10 cellular contexts compared by ENCODE assay signal in genomic region chr4:82899339-82899738, GRCh38. TPM values are rescaled to one million over a fixed set of nuclear protein-coding genes. Genes with fewer than 3 reads are reported as not detected.
DNase-seq lines count a peak whose midpoint lies in the region; ATAC-seq and TF ChIP-seq lines count a peak whose summit lies in the region.
"Had no signal": no experiment of that assay in that cellular context is flagged by ENCODE, and none has a peak within 500 bp of the region (broad histone marks: within the 10 kb centered on the region; RNA-seq: fewer than 3 reads in every experiment).

No MANE protein-coding gene starts in this region.

- in situ Hi-C loops in ACHN (cut with HindIII; ENCODE audit: low pct_ligation_motif_present, low pct_unique_long_range_greater_than_20kb, low sequenced_read_pairs), result no loop called here

- H3K4me2 ChIP-seq in SU-DHL-6 (ENCODE audit: low read depth, low read length, poor library complexity, severe bottlenecking), result peak overlapping the region; percentile 81

- H3K9ac ChIP-seq in SU-DHL-6 (ENCODE audit: low read length), result peak overlapping the region; percentile 95
- H3K9ac ChIP-seq in stomach smooth muscle (ENCODE audit: low read length in 2 of 2), result peak overlapping the region; percentile 92 to 96

- H3K9me3 ChIP-seq in SU-DHL-6 (ENCODE audit: insufficient read depth, low read length), result no peaks in the 10 kb centered on the region
- H3K9me3 ChIP-seq in stomach smooth muscle (ENCODE audit: control insufficient read depth in 2 of 2, low read length in 2 of 2), result no peaks in the 10 kb centered on the region

- H3K27ac ChIP-seq in SU-DHL-6 (ENCODE audit: low read depth, low read length) (peak overlapping the region; percentile 89), stomach smooth muscle (ENCODE audit: low read length) (peak overlapping the region; percentile 99)

- H3K27me3 ChIP-seq in H7 (ENCODE audit: control insufficient read depth, insufficient read depth, low read length) (no peaks in the 10 kb centered on the region), SU-DHL-6 (ENCODE audit: low read length) (no peaks in the 10 kb centered on the region), stomach smooth muscle (ENCODE audit: control insufficient read depth in 1 of 2, insufficient read depth in 2 of 2, low read length in 2 of 2) (no peaks in the 10 kb centered on the region)

- H3K36me3 ChIP-seq in H7 (replicated peaks; ENCODE audit: control insufficient read depth, insufficient read depth, low read length) (peaks cover 19% of the 10 kb centered on the region), SU-DHL-6 (ENCODE audit: low read length) (peaks cover 2% of the 10 kb centered on the region; the same call in 1 of the 2 replicates), stomach smooth muscle (ENCODE audit: control insufficient read depth in 2 of 2, insufficient read depth in 2 of 2, low read length in 2 of 2) (peaks cover 0 to 3% of the 10 kb centered on the region in 2 donors)

- H2AFZ ChIP-seq in SU-DHL-6 (ENCODE audit: low read depth, low read length, severe bottlenecking), result no peak overlapping the region

- no peaks in the 10 kb centered on the region for H3K4me1 ChIP-seq in stomach smooth muscle (ENCODE audit: control insufficient read depth, insufficient read depth, low read length)

- DNase-seq in H7, result no peak
- no peak for DNase-seq in ACHN
- DNase-seq in omental fat pad (ENCODE audit: low spot score), result no peak
- DNase-seq: activated T-cell treated with anti-CD3 and anti-CD28 coated beads, Interleukin-2, amount 50 U/mL, for 4 hours; NCI-H187 treated with DMSO at 0.1 percent for 48 hours; posterior cingulate gyrus had no signal

- H3F3A ChIP-seq in SU-DHL-6 (ENCODE audit: insufficient read depth), result peaks cover 17% of the 10 kb centered on the region

- ATAC-seq in GM21390 (IDR thresholded peaks at IDR 0.05; ENCODE audit: unreplicated experiment), result no peak
- no peak for ATAC-seq in omental fat pad (ENCODE audit: low FRiP score)

- H3K4me3 ChIP-seq in H7 (ENCODE audit: insufficient read depth, low read depth, low read length) (peak overlapping the region; percentile 92), SU-DHL-6 (ENCODE audit: insufficient read depth, low read length, poor library complexity, severe bottlenecking) (peak overlapping the region; percentile 79), iPS-11a (ENCODE audit: low read depth, low read length) (peak overlapping the region; percentile 95), stomach smooth muscle (ENCODE audit: low read length in 2 of 2) (peak overlapping the region; percentile 94 to 98)

- peaks cover 54% of the 10 kb centered on the region for H3K79me2 ChIP-seq in SU-DHL-6 (ENCODE audit: insufficient read depth, low read length)

- no peak for TF ChIP-seq CTCF in SU-DHL-6 (IDR thresholded peaks at IDR 0.05; ENCODE audit: insufficient read depth, low read length, poor library complexity, severe bottlenecking)
- no peak for TF ChIP-seq CTCF in omental fat pad (IDR thresholded peaks at IDR 0.05)

- H4K20me1 ChIP-seq in SU-DHL-6 (ENCODE audit: low read depth, low read length), result peaks cover 6% of the 10 kb centered on the region; the same call in 1 of the 2 replicates

- H3K9me2 ChIP-seq in SU-DHL-6 (replicated peaks; ENCODE audit: insufficient read depth, low read length), result no peaks in the 10 kb centered on the region

RNA-seq across cellular contexts. Expression of gene THAP9, which starts 1.2 kb away (rescaled TPM):
- 22.9 and 26.2 TPM in 2 replicates for total RNA-seq in H7 (2014; rRNA removed; shearing (Covaris generic))
- 10 to 100 TPM in 1 of 4 donors, 1 to 10 TPM in 3; 1.8 to 10.2 (median 2.9) TPM for total RNA-seq in omental fat pad

RNA-seq across cellular contexts. Expression of gene SEC31A, which starts 8.4 kb away (rescaled TPM):
- 117 and 122 TPM in 2 replicates for total RNA-seq in H7 (2014; rRNA removed; shearing (Covaris generic))
- total RNA-seq in omental fat pad, result 100 to 1,000 TPM; 175 to 215 (median 183) TPM
